In the genomic region with DNA sequence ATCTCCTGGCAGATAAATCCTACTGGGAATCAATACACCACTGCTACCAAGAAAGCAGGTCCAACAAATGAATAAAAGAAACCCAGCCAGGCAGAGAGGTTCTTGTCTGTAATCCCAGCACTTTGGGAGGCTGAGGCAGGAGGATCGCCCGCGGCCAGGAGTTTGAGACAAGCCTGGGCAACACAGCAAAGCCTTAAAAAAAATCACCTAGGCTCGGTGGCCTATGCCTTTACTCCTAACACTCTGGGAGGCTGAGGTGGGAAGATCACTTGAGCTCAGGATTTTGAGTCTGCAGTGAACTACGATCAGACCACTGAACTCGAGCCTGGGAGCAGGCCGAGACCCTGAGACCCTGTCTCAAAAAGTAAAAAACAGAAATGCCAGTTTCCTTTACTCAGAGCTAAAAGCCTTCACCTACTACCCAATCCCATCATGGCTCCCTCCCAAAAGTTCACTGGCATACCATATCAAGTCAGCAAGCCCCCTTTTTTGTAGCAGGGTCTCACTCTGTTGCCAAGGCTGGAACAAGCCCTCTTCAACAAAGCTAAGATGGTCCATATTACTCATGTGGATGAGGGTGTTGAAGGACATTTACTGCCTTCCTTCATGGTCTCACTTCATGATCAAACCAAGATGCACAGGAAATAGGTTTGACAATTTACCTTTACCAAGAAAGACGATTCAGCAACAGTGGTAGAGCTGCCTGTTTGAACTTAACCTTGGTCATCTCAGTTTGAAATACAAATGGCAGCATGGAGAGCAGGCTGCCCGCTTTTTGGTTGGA, we compare ENCODE assay signal across 9 cellular contexts. TPM values are rescaled to one million over a fixed set of nuclear protein-coding genes. Genes with fewer than 3 reads are reported as not detected.
DNase-seq lines count a peak whose midpoint lies in the region; ATAC-seq and TF ChIP-seq lines count a peak whose summit lies in the region.
"Had no signal": no experiment of that assay in that cellular context is flagged by ENCODE, and none has a peak within 500 bp of the region (broad histone marks: within the 10 kb centered on the region; RNA-seq: fewer than 3 reads in every experiment).

No MANE protein-coding gene starts in this region.

- no peaks in the 10 kb centered on the region for H3K9me3 ChIP-seq in thymus (ENCODE audit: control insufficient read depth)

- CTCF ChIA-PET in activated naive CD4-positive, alpha-beta T cell treated with anti-CD3 and anti-CD28 coated beads for 36 hours (lab: Charles Lee), result interaction anchor here (0.6 to 1.0 kb wide), 3 partner anchors 7 to 32 kb away, joined by 3 to 4 read pairs (median 4); no protein-coding TSS in a partner anchor
- CTCF ChIA-PET in WTC11 (lab: Charles Lee), result interaction anchor here (0.6 to 1.8 kb wide), 2 partner anchors 24 to 314 kb away, joined by 3 to 8 read pairs; no protein-coding TSS in a partner anchor

- H3K27me3 ChIP-seq in thymus (ENCODE audit: control insufficient read depth, insufficient read depth), result no peaks in the 10 kb centered on the region

- no peaks in the 10 kb centered on the region for H3K27me3 Mint-ChIP-seq in activated naive CD4-positive, alpha-beta T cell treated with anti-CD3 and anti-CD28 coated beads for 36 hours (ENCODE audit: low read depth)
- H3K27me3 Mint-ChIP-seq in WTC11 (ENCODE audit: low read depth), result no peaks in the 10 kb centered on the region
- peaks cover 5% of the 10 kb centered on the region for H3K27me3 Mint-ChIP-seq in glutamatergic neuron (ENCODE audit: unreplicated experiment)

- peaks cover 23% of the 10 kb centered on the region for H3K4me1 ChIP-seq in thymus (ENCODE audit: control insufficient read depth, insufficient read depth, low read length)

- H3K4me3 Mint-ChIP-seq in activated naive CD4-positive, alpha-beta T cell treated with anti-CD3 and anti-CD28 coated beads for 36 hours, result peak overlapping the region; percentile 2
- H3K4me3 Mint-ChIP-seq in WTC11 (peak overlapping the region; percentile 86), glutamatergic neuron (ENCODE audit: unreplicated experiment) (peak overlapping the region; percentile 16)

- H3K36me3 ChIP-seq in thymus (ENCODE audit: control insufficient read depth, insufficient read depth), result no peaks in the 10 kb centered on the region

- H3K27ac Mint-ChIP-seq in activated naive CD4-positive, alpha-beta T cell treated with anti-CD3 and anti-CD28 coated beads for 36 hours, result peak overlapping the region; percentile 51
- H3K27ac Mint-ChIP-seq in WTC11 (peak overlapping the region; percentile 90), glutamatergic neuron (ENCODE audit: unreplicated experiment) (no peak overlapping the region)

- DNase-seq in activated naive CD4-positive, alpha-beta T cell treated with anti-CD3 and anti-CD28 coated beads for 36 hours, result no peak
- DNase-seq in activated naive CD4-positive, alpha-beta T cell treated with anti-CD3 and anti-CD28 coated beads, Interleukin-2, amount 50 U/mL, for 16 hours, result no peak
- DNase-seq in WTC11 (ENCODE audit: low spot score), result no peak
- DNase-seq in glutamatergic neuron, result no peak
- no peak for DNase-seq in NCI-H2029 treated with DMSO at 0.1 percent for 48 hours (lab: John Stamatoyannopoulos, UW)
- DNase-seq in NCI-H2227 (lab: John Stamatoyannopoulos, UW; ENCODE audit: unreplicated experiment), result no peak
- DNase-seq: NCI-H2227 treated with DMSO at 0.1 percent for 48 hours had no signal

- peak overlapping the region; percentile 31 for H3K27ac ChIP-seq in thymus (ENCODE audit: low read depth)

- intact Hi-C loops in activated naive CD4-positive, alpha-beta T cell treated with anti-CD3 and anti-CD28 coated beads for 36 hours (cut with micrococcal nuclease), result no loop called here

- ATAC-seq in WTC11 (no peak), GM19351 (IDR thresholded peaks at IDR 0.05; ENCODE audit: unreplicated experiment) (no peak)

- 85% methylated on average over 9 of the region's 9 CpGs for WGBS in thymus

- TF ChIP-seq CTCF in WTC11 (IDR thresholded peaks at IDR 0.05) (no peak), glutamatergic neuron (IDR thresholded peaks at IDR 0.05; ENCODE audit: partially characterized antibody, unreplicated experiment) (no peak)

- no peaks in the 10 kb centered on the region for H3K9me3 Mint-ChIP-seq in activated naive CD4-positive, alpha-beta T cell treated with anti-CD3 and anti-CD28 coated beads for 36 hours
- H3K9me3 Mint-ChIP-seq in WTC11, result no peaks in the 10 kb centered on the region
- peaks cover 4% of the 10 kb centered on the region for H3K9me3 Mint-ChIP-seq in glutamatergic neuron (ENCODE audit: unreplicated experiment)

- POLR2A ChIA-PET in WTC11 (lab: Charles Lee), result interaction anchor here (0.6 to 0.7 kb wide), 2 partner anchors 110 to 394 kb away, joined by 3 to 4 read pairs; partner anchors contain the start of gene DSTN

- H3K4me3 ChIP-seq in thymus (ENCODE audit: low read length), result no peak overlapping the region

- H3K4me1 Mint-ChIP-seq in activated naive CD4-positive, alpha-beta T cell treated with anti-CD3 and anti-CD28 coated beads for 36 hours (ENCODE audit: low read depth), result peaks cover 69% of the 10 kb centered on the region
- H3K4me1 Mint-ChIP-seq in WTC11 (peaks cover 85% of the 10 kb centered on the region), glutamatergic neuron (ENCODE audit: low read depth, unreplicated experiment) (peaks cover 48% of the 10 kb centered on the region)

- peaks cover 79% of the 10 kb centered on the region for H3K36me3 Mint-ChIP-seq in activated naive CD4-positive, alpha-beta T cell treated with anti-CD3 and anti-CD28 coated beads for 36 hours (ENCODE audit: low read depth)
- peaks cover 35% of the 10 kb centered on the region for H3K36me3 Mint-ChIP-seq in WTC11
- H3K36me3 Mint-ChIP-seq in glutamatergic neuron (ENCODE audit: unreplicated experiment), result no peaks in the 10 kb centered on the region

TF ChIP-seq in WTC11, 78 proteins besides CTCF, POLR2A, EP300 and RAD21:
- TF ChIP-seq, protein P1, sequence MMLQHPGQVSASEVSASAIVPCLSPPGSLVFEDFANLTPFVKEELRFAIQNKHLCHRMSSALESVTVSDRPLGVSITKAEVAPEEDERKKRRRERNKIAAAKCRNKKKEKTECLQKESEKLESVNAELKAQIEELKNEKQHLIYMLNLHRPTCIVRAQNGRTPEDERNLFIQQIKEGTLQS (CRISPR knock-in tag; conservative IDR thresholded peaks at IDR 0.05), result no peak
- TF ChIP-seq ZNF671 (CRISPR knock-in tag; IDR thresholded peaks at IDR 0.05) (peak; percentile 60; the same call in 1 of the 2 replicates), AR (CRISPR knock-in tag; IDR thresholded peaks at IDR 0.05) (0 out of 2 replicates have a peak, but pooled peaks have one; percentile 35), GABPB1 (CRISPR knock-in tag; IDR thresholded peaks at IDR 0.05) (peak; percentile 34; the same call in 1 of the 2 replicates), KAT7 (CRISPR knock-in tag; IDR thresholded peaks at IDR 0.05; ENCODE audit: borderline replicate concordance) (0 out of 2 replicates have a peak, but pooled peaks have one; percentile 29)
- TF ChIP-seq, protein P2, sequence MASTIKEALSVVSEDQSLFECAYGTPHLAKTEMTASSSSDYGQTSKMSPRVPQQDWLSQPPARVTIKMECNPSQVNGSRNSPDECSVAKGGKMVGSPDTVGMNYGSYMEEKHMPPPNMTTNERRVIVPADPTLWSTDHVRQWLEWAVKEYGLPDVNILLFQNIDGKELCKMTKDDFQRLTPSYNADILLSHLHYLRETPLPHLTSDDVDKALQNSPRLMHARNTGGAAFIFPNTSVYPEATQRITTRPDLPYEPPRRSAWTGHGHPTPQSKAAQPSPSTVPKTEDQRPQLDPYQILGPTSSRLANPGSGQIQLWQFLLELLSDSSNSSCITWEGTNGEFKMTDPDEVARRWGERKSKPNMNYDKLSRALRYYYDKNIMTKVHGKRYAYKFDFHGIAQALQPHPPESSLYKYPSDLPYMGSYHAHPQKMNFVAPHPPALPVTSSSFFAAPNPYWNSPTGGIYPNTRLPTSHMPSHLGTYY (CRISPR knock-in tag; IDR thresholded peaks at IDR 0.05), result 0 out of 2 replicates have a peak, but pooled peaks have one; percentile 25
TF ChIP-seq in WTC11: peak in this region for 5.

RNA-seq across cellular contexts. Expression of gene SNX5, which starts 5.3 kb away (rescaled TPM):
- total RNA-seq in activated naive CD4-positive, alpha-beta T cell treated with anti-CD3 and anti-CD28 coated beads for 36 hours, result 100 to 1,000 TPM; 228 to 237 TPM
- 172 to 192 TPM (median 173 TPM) in 3 replicates for total RNA-seq in WTC11 (2021)
- 43.2 TPM for total RNA-seq in glutamatergic neuron (ENCODE audit: unreplicated experiment)
- 134 TPM for polyA plus RNA-seq in thymus

RNA-seq across cellular contexts. Expression of gene MGME1, which starts 5.5 kb away (rescaled TPM):
- total RNA-seq in activated naive CD4-positive, alpha-beta T cell treated with anti-CD3 and anti-CD28 coated beads for 36 hours, result 10 to 100 TPM; 28.7 to 30.6 TPM
- 55.0 to 59.2 TPM (median 56.0 TPM) in 3 replicates for total RNA-seq in WTC11 (2021)
- total RNA-seq in glutamatergic neuron (ENCODE audit: unreplicated experiment), result 4.8 TPM
- polyA plus RNA-seq in thymus, result 23.1 TPM

Comparison
In these comparisons a context has a peak if more than half of its experiments do, and no peak if none do; other contexts are left out.
1. H3K4me3 Mint-ChIP-seq: peak in every context shown above with its lines; median percentile 86 in WTC11; 16 in glutamatergic neuron; 2 in activated naive CD4-positive, alpha-beta T cell treated with anti-CD3 and anti-CD28 coated beads for 36 hours.